Comparison of ENCODE assay signal across 3 cellular contexts in the genomic region with DNA sequence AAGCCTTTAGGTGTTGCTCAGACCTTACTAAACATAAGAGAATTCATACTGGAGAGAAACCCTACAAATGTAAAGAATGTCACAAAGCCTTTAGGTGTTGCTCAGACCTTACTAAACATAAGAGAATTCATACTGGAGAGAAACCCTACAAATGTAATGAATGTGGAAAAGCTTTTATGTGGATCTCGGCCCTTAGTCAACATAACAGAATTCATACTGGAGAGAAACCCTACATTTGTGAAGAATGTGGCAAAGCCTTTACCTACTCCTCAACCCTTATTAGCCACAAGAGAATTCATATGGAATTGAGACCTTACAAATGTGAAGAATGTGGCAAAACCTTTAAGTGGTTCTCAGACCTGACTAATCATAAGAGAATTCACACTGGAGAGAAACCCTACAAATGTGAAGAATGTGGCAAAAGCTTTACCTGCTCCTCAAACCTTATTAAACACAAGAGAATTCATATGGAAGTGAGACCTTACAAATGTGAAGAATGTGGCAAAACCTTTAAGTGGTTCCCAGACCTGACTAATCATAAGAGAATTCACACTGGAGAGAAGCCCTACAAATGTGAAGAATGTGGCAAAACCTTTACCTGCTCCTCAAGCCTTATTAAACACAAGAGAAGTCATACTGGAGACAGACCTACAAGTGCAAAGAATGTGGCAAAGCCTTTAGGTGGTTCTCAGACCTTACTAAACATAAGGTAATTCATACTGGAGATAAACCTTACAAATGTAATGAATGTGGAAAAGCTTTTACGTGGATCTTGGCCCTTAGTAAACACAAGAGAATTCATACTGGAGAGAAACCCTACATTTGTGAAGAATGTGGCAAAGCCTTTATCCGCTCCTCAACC. TPM values are rescaled to one million over a fixed set of nuclear protein-coding genes. Genes with fewer than 3 reads are reported as not detected.
"Had no signal": no experiment of that assay in that cellular context is flagged by ENCODE, and none has a peak within 500 bp of the region (broad histone marks: within the 10 kb centered on the region; RNA-seq: fewer than 3 reads in every experiment).

No MANE protein-coding gene starts in this region.

RNA-seq across cellular contexts. Expression of a gene that starts 32.8 kb away (rescaled TPM):
- total RNA-seq: progenitor cell of endocrine pancreas had no signal
- polyA plus RNA-seq: neural cell, stomach had no signal
